ENCODE assay signal across 11 cellular contexts in the genomic region with DNA sequence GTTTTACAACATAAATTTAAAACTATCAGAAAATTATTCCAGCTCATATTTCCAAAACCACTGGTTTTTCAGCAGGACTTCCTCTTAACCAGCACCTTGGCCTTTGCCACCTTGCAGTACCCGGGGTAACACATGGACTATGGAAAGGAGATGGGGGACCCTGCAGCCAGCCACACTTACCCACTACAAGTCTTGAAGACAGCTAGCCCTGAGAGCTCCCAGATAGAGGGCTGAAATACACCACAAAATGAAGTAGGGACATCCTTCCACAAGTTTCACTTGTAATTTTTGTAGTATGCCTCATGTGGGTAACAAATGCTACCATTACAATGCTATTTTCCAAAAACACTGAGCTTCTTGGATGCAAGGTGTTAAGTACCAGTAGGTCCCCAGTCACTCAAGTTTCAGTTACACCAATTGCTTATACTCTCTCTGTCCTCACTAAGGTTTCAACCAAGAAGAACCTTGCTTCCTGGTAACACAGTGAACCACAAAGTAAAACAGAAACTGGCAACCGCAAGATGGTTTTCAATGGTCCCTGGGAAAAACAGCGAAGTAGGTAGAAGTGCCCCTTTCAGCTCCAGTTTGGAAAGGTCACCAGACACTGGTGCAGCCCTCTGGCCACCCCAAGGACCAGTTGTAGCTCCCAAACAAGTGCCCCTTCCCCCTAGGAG.
DNase-seq lines count a peak whose midpoint lies in the region; ATAC-seq and FAIRE-seq lines count a peak whose summit lies in the region.
"Had no signal": no experiment of that assay in that cellular context is flagged by ENCODE, and none has a peak within 500 bp of the region (broad histone marks: within the 10 kb centered on the region; RNA-seq: fewer than 3 reads in every experiment).

No MANE protein-coding gene starts in this region.

- no peak overlapping the region for H3K4ac ChIP-seq in mesendoderm (ENCODE audit: low read depth, low read length)

- no peak overlapping the region for H2AK5ac ChIP-seq in mesendoderm (ENCODE audit: low read length)

- H3K4me2 ChIP-seq in mesendoderm (ENCODE audit: low read length): no peak overlapping the region

- no peak overlapping the region for H3K56ac ChIP-seq in mesendoderm (ENCODE audit: low read length)

- H3K4me1 ChIP-seq in mesendoderm (ENCODE audit: control insufficient read depth, low read depth, low read length): no peaks in the 10 kb centered on the region

- H3K18ac ChIP-seq in mesendoderm (ENCODE audit: low read length): no peak overlapping the region

- no peaks in the 10 kb centered on the region for H3K79me2 ChIP-seq in mesendoderm (ENCODE audit: control insufficient read depth, insufficient read depth, low read length)

- no CpG with 5 or more reads among the region's 3 CpGs for WGBS in mesendoderm (ENCODE audit: extremely low coverage, insufficient coverage, low lambda C conversion rate)

- no peaks in the 10 kb centered on the region for H3K27me3 ChIP-seq in mesendoderm (ENCODE audit: insufficient read depth, low read length, poor library complexity)

- ATAC-seq in GM18858 (IDR thresholded peaks at IDR 0.05; ENCODE audit: unreplicated experiment): peak; percentile 37
- peak; percentile 47 for ATAC-seq in GM21528 (IDR thresholded peaks at IDR 0.05; ENCODE audit: low FRiP score, unreplicated experiment)
- peak; percentile 29 for ATAC-seq in HG03558 (IDR thresholded peaks at IDR 0.05; ENCODE audit: extremely low read depth, unreplicated experiment)

- no peak overlapping the region for H4K8ac ChIP-seq in mesendoderm (ENCODE audit: low read depth, low read length)

- DNase-seq in kidney tubule cell (ENCODE audit: low spot score) (peak; percentile 13), NCI-H82 treated with DMSO at 0.1 percent for 48 hours (lab: John Stamatoyannopoulos, UW; ENCODE audit: unreplicated experiment) (no peak), urothelium cell line (ENCODE audit: low spot score) (no peak), NCI-H187 treated with DMSO at 0.1 percent for 48 hours (lab: John Stamatoyannopoulos, UW) (no peak), mesendoderm (no peak)

- H3K23ac ChIP-seq in mesendoderm (ENCODE audit: low read length): no peak overlapping the region

- no peak overlapping the region for H2BK120ac ChIP-seq in mesendoderm (ENCODE audit: low read depth, low read length)

- no peak overlapping the region for H3K27ac ChIP-seq in mesendoderm (ENCODE audit: low read depth, low read length)

- H2BK15ac ChIP-seq in mesendoderm (replicated peaks; ENCODE audit: low read depth): no peak overlapping the region

- H3K9ac ChIP-seq in mesendoderm (ENCODE audit: low read length): no peak overlapping the region

- FAIRE-seq in urothelium cell line (lab: Jason Lieb, UNC): no peak
- FAIRE-seq: astrocyte, H1, RCC 7860 had no signal

- H2BK5ac ChIP-seq in mesendoderm (ENCODE audit: low read length): no peak overlapping the region

- no peak overlapping the region for H4K5ac ChIP-seq in mesendoderm (ENCODE audit: low read length)

- no peaks in the 10 kb centered on the region for H3K79me1 ChIP-seq in mesendoderm (ENCODE audit: low read length)

- no peaks in the 10 kb centered on the region for H3K36me3 ChIP-seq in mesendoderm (ENCODE audit: control insufficient read depth, insufficient read depth, low read length)

- no peak overlapping the region for H3K4me3 ChIP-seq in mesendoderm (ENCODE audit: low read length)
